ENCODE assay signal across 27 cellular contexts in genomic region chr2:72040629-72041403, GRCh38.
DNase-seq lines count a peak whose midpoint lies in the region; ATAC-seq and TF ChIP-seq lines count a peak whose summit lies in the region.
"Had no signal": no experiment of that assay in that cellular context is flagged by ENCODE, and none has a peak within 500 bp of the region (broad histone marks: within the 10 kb centered on the region; RNA-seq: fewer than 3 reads in every experiment).

No MANE protein-coding gene starts in this region.

- no peaks in the 10 kb centered on the region for H3K4me1 Mint-ChIP-seq in neural crest cell
- H3K4me1 Mint-ChIP-seq: activated CD4-positive, alpha-beta T cell treated with anti-CD3 and anti-CD28 coated beads for 36 hours; activated naive CD8-positive, alpha-beta T cell treated with anti-CD3 and anti-CD28 coated beads, Interleukin-2, amount 10 ng/mL, durations not matched to agents 7 days and 5 days had no signal

- peak overlapping the region; percentile 85 for H3K27ac ChIP-seq in RWPE2 (ENCODE audit: poor library complexity, severe bottlenecking)
- H3K27ac ChIP-seq: ascending aorta, BLaER1, HL-60, tibial nerve had no signal

- peaks cover 2% of the 10 kb centered on the region for H3K9me3 ChIP-seq in RWPE2 (ENCODE audit: severe bottlenecking)

- peaks cover 8% of the 10 kb centered on the region for H3K27me3 Mint-ChIP-seq in neural crest cell (ENCODE audit: low read depth)

- no peak overlapping the region for H3K4me3 Mint-ChIP-seq in neural crest cell
- H3K4me3 Mint-ChIP-seq: activated CD4-positive, alpha-beta T cell treated with anti-CD3 and anti-CD28 coated beads for 36 hours; activated naive CD8-positive, alpha-beta T cell treated with anti-CD3 and anti-CD28 coated beads, Interleukin-2, amount 10 ng/mL, durations not matched to agents 7 days and 5 days had no signal

- peaks cover 7% of the 10 kb centered on the region for H3K9me3 Mint-ChIP-seq in neural crest cell
- H3K9me3 Mint-ChIP-seq: activated naive CD8-positive, alpha-beta T cell treated with anti-CD3 and anti-CD28 coated beads, Interleukin-2, amount 10 ng/mL, durations not matched to agents 7 days and 5 days had no signal

- no peaks in the 10 kb centered on the region for H3K27me3 ChIP-seq in RWPE2 (ENCODE audit: insufficient read depth, poor library complexity, severe bottlenecking)
- H3K27me3 ChIP-seq: ascending aorta, BLaER1, tibial nerve had no signal

- ATAC-seq in RWPE2 (ENCODE audit: low read depth), result peak; percentile 69
- no peak for ATAC-seq in HG03439 (IDR thresholded peaks at IDR 0.05; ENCODE audit: unreplicated experiment)
- ATAC-seq: activated CD4-positive, alpha-beta T cell treated with anti-CD3 and anti-CD28 coated beads for 36 hours; HepG2; SK-N-SH treated with all-trans-retinoic acid at 6 μM for 48 hours had no signal

- DNase-seq in HT1080 (ENCODE audit: low read depth) (peak; percentile 23), RWPE2 (ENCODE audit: low spot score) (peak; percentile 76), epithelial cell of esophagus (ENCODE audit: low read depth) (peak; percentile 84), neural crest cell (ENCODE audit: low read depth, low spot score) (no peak), SW 1271 (lab: John Stamatoyannopoulos, UW) (no peak), GM10266 (ENCODE audit: extremely low spot score) (no peak), medulla oblongata (ENCODE audit: extremely low spot score) (no peak)
- DNase-seq: ACHN; activated CD4-positive, alpha-beta T cell treated with anti-CD3 and anti-CD28 coated beads for 36 hours; activated effector memory CD4-positive, alpha-beta T cell treated with anti-CD3 and anti-CD28 coated beads, Interleukin-2, amount 50 U/mL, for 16 hours; activated naive CD8-positive, alpha-beta T cell treated with anti-CD3 and anti-CD28 coated beads, Interleukin-2, amount 10 ng/mL, durations not matched to agents 7 days and 5 days; COR-L47; DMS53; effector CD4-positive, alpha-beta T cell; foreskin melanocyte; GDM1; Kasumi-1; NCI-H1048; NCI-H187; NCI-H69 had no signal

- H3K36me3 Mint-ChIP-seq in neural crest cell (ENCODE audit: low read depth), result peaks cover 3% of the 10 kb centered on the region
- H3K36me3 Mint-ChIP-seq: activated naive CD8-positive, alpha-beta T cell treated with anti-CD3 and anti-CD28 coated beads, Interleukin-2, amount 10 ng/mL, durations not matched to agents 7 days and 5 days had no signal

- TF ChIP-seq CTCF in RWPE2 (IDR thresholded peaks at IDR 0.05; ENCODE audit: poor library complexity, severe bottlenecking), result no peak
- TF ChIP-seq CTCF in epithelial cell of esophagus (IDR thresholded peaks at IDR 0.05; ENCODE audit: insufficient read depth, low read depth, low read length, missing control alignments), result no peak
- no peak for TF ChIP-seq CTCF in neural crest cell (conservative IDR thresholded peaks at IDR 0.05)
- TF ChIP-seq CTCF in GM10266 (IDR thresholded peaks at IDR 0.05; ENCODE audit: control insufficient read depth, insufficient read depth, low read depth, missing control alignments), result no peak

- H3K4me3 ChIP-seq in RWPE2 (ENCODE audit: severe bottlenecking) (no peak overlapping the region), epithelial cell of esophagus (ENCODE audit: low read length) (no peak overlapping the region)
- H3K4me3 ChIP-seq: ascending aorta, BLaER1, tibial nerve had no signal

- peaks cover 34% of the 10 kb centered on the region for H3K4me1 ChIP-seq in RWPE2 (ENCODE audit: insufficient read depth, poor library complexity, severe bottlenecking)
- H3K4me1 ChIP-seq: ascending aorta, tibial nerve had no signal

- no peaks in the 10 kb centered on the region for H3K36me3 ChIP-seq in RWPE2 (ENCODE audit: low read depth)
- H3K36me3 ChIP-seq: ascending aorta, BLaER1, tibial nerve had no signal

- H3K27ac Mint-ChIP-seq in neural crest cell (ENCODE audit: unreplicated experiment), result peak overlapping the region; percentile 58
- H3K27ac Mint-ChIP-seq: activated CD4-positive, alpha-beta T cell treated with anti-CD3 and anti-CD28 coated beads for 36 hours; activated naive CD8-positive, alpha-beta T cell treated with anti-CD3 and anti-CD28 coated beads, Interleukin-2, amount 10 ng/mL, durations not matched to agents 7 days and 5 days had no signal

Comparison
In these comparisons a context has a peak if more than half of its experiments do, and no peak if none do; other contexts are left out.
1. DNase-seq: peak in HT1080 (single experiment), RWPE2 (single experiment) and epithelial cell of esophagus (single experiment); none in neural crest cell (single experiment), SW 1271 (0 of 2), GM10266 (single experiment) and medulla oblongata (single experiment).